In the genomic region with DNA sequence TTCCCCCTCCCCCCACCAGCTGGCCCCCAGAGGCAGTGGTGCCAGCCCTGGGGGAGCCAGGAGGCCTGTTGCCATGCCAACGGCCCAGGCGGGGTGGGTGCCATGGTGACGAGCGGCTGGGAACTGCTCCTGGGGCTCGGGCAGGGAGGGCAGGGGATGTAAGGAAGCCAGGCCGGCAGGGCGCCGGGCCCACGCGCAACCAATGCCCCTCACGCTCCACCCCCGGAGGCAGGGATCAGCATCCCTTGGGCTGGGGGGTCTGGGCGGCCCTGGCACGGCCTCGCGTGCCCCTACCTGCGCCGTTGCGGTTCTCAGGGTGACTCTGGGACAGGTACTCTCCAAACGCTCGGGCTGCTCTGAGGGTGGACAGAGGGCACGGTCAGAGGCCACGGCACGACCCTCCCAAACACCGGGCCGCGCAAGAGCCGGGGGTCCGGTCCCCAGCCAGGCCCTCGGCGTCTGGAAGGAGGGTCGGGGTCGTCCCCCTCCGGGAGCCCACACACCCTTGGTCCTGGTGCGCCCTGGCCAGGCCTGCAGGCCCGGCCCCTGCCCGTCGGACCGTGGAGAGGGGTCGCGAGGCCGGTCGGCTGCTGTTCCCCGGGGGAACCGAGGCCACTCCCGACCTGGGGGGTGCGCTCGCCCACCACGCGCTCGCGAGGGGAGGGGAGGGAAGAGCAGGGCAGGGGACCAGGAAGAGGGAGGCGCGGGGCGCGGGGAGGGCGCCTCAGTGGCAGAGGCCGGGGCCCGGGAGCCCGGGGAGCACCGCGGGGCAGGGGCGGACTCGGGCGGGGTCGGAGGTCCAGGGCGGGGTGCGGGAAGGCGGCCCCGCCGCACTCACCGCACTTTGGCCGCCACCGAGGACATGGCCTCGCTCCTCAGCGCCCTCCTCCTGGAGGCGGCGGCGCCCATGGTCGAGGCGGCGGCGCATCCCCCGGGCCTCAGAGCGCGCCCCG, we compare ENCODE assay signal across 1 cellular context.
TF ChIP-seq lines count a peak whose summit lies in the region.

No MANE protein-coding gene starts in this region.

TF ChIP-seq in HepG2, 621 proteins besides CTCF, POLR2A, EP300 and RAD21 (continues in another document):
- TF ChIP-seq ARNT2 (CRISPR knock-in tag; IDR thresholded peaks at IDR 0.05; ENCODE audit: low read depth) = no peak; the same call in 1 of the 2 replicates
- 0 out of 3 replicates have a peak, but pooled peaks have one; percentile 41 for TF ChIP-seq MXI1 (IDR thresholded peaks at IDR 0.05; ENCODE audit: borderline replicate concordance, low read depth, low read length)
- peak; percentile 61; the same call in 1 of the 2 replicates for TF ChIP-seq MXD1 (CRISPR knock-in tag; IDR thresholded peaks at IDR 0.05)
- 0 out of 2 replicates have a peak, but pooled peaks have one; percentile 59 for TF ChIP-seq ZFP82 (CRISPR knock-in tag; IDR thresholded peaks at IDR 0.05; ENCODE audit: borderline replicate concordance)
- TF ChIP-seq ZNF329 (CRISPR knock-in tag; IDR thresholded peaks at IDR 0.05; ENCODE audit: low read depth) = peak; percentile 15; the same call in 1 of the 2 replicates
- TF ChIP-seq ZNF709 (CRISPR knock-in tag; IDR thresholded peaks at IDR 0.05) = peak; percentile 54; the same call in 1 of the 2 replicates
- peak; percentile 73; the same call in 1 of the 2 replicates for TF ChIP-seq HNRNPL (IDR thresholded peaks at IDR 0.05; ENCODE audit: low read depth, low read length)
- TF ChIP-seq AGO2 (optimal IDR thresholded peaks at IDR 0.05; ENCODE audit: low read depth, low read length) = peak; percentile 8
- peak; percentile 19; the same call in 1 of the 2 replicates for TF ChIP-seq ZNF274 (CRISPR knock-in tag; IDR thresholded peaks at IDR 0.05)
- TF ChIP-seq ZNF430 (CRISPR knock-in tag; IDR thresholded peaks at IDR 0.05) = peak; percentile 56; the same call in 1 of the 2 replicates
- peak; percentile 60; the same call in 1 of the 2 replicates for TF ChIP-seq ZNF546 (CRISPR knock-in tag; conservative IDR thresholded peaks at IDR 0.05)
- no peak for TF ChIP-seq PREB (CRISPR knock-in tag; IDR thresholded peaks at IDR 0.05)
- TF ChIP-seq DMAP1 (CRISPR knock-in tag; IDR thresholded peaks at IDR 0.05) = 0 out of 2 replicates have a peak, but pooled peaks have one; percentile 18
- TF ChIP-seq SP2 (CRISPR knock-in tag; IDR thresholded peaks at IDR 0.05) = peak; percentile 43; the same call in 1 of the 2 replicates
- TF ChIP-seq THAP11 (CRISPR knock-in tag; IDR thresholded peaks at IDR 0.05) = no peak
- 0 out of 2 replicates have a peak, but pooled peaks have one; percentile 38 for TF ChIP-seq HNF1B (CRISPR knock-in tag; IDR thresholded peaks at IDR 0.05)
- TF ChIP-seq ZNF703 (CRISPR knock-in tag; IDR thresholded peaks at IDR 0.05; ENCODE audit: borderline replicate concordance) = 0 out of 2 replicates have a peak, but pooled peaks have one; percentile 3
- TF ChIP-seq SRY (CRISPR knock-in tag; IDR thresholded peaks at IDR 0.05) = peak; percentile 60
- TF ChIP-seq ZNF724P (CRISPR knock-in tag; IDR thresholded peaks at IDR 0.05; ENCODE audit: borderline replicate concordance) = peak; percentile 88; the same call in 1 of the 2 replicates
- TF ChIP-seq ZBTB42 (CRISPR knock-in tag; IDR thresholded peaks at IDR 0.05) = no peak
- TF ChIP-seq WIZ (CRISPR knock-in tag; IDR thresholded peaks at IDR 0.05) = 0 out of 2 replicates have a peak, but pooled peaks have one; percentile 14
- TF ChIP-seq AFF4 (CRISPR knock-in tag; IDR thresholded peaks at IDR 0.05) = 0 out of 2 replicates have a peak, but pooled peaks have one; percentile 57
- TF ChIP-seq KLF12 (CRISPR knock-in tag; IDR thresholded peaks at IDR 0.05; ENCODE audit: borderline replicate concordance) = 0 out of 2 replicates have a peak, but pooled peaks have one; percentile 12
- no peak for TF ChIP-seq ATF1 (CRISPR knock-in tag; IDR thresholded peaks at IDR 0.05)
- TF ChIP-seq ZNF331 (CRISPR knock-in tag; IDR thresholded peaks at IDR 0.05) = no peak
- TF ChIP-seq SMAD9 (CRISPR knock-in tag; IDR thresholded peaks at IDR 0.05) = no peak
- TF ChIP-seq, protein P1, sequence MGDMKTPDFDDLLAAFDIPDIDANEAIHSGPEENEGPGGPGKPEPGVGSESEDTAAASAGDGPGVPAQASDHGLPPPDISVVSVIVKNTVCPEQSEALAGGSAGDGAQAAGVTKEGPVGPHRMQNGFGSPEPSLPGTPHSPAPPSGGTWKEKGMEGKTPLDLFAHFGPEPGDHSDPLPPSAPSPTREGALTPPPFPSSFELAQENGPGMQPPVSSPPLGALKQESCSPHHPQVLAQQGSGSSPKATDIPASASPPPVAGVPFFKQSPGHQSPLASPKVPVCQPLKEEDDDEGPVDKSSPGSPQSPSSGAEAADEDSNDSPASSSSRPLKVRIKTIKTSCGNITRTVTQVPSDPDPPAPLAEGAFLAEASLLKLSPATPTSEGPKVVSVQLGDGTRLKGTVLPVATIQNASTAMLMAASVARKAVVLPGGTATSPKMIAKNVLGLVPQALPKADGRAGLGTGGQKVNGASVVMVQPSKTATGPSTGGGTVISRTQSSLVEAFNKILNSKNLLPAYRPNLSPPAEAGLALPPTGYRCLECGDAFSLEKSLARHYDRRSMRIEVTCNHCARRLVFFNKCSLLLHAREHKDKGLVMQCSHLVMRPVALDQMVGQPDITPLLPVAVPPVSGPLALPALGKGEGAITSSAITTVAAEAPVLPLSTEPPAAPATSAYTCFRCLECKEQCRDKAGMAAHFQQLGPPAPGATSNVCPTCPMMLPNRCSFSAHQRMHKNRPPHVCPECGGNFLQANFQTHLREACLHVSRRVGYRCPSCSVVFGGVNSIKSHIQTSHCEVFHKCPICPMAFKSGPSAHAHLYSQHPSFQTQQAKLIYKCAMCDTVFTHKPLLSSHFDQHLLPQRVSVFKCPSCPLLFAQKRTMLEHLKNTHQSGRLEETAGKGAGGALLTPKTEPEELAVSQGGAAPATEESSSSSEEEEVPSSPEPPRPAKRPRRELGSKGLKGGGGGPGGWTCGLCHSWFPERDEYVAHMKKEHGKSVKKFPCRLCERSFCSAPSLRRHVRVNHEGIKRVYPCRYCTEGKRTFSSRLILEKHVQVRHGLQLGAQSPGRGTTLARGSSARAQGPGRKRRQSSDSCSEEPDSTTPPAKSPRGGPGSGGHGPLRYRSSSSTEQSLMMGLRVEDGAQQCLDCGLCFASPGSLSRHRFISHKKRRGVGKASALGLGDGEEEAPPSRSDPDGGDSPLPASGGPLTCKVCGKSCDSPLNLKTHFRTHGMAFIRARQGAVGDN (CRISPR knock-in tag; IDR thresholded peaks at IDR 0.05) = peak; percentile 56; the same call in 1 of the 2 replicates
- no peak for TF ChIP-seq TP53 (CRISPR knock-in tag; conservative IDR thresholded peaks at IDR 0.05)
- no peak for TF ChIP-seq ZNF7 (CRISPR knock-in tag; IDR thresholded peaks at IDR 0.05)
- no peak for TF ChIP-seq TEAD3 (CRISPR knock-in tag; optimal IDR thresholded peaks at IDR 0.05; ENCODE audit: borderline replicate concordance)
- TF ChIP-seq ZNF569 (CRISPR knock-in tag; IDR thresholded peaks at IDR 0.05; ENCODE audit: borderline replicate concordance) = no peak
- TF ChIP-seq ZNF788 (CRISPR knock-in tag; IDR thresholded peaks at IDR 0.05; ENCODE audit: borderline replicate concordance) = 0 out of 2 replicates have a peak, but pooled peaks have one; percentile 37
- TF ChIP-seq NONO (IDR thresholded peaks at IDR 0.05) = no peak
- 0 out of 2 replicates have a peak, but pooled peaks have one; percentile 9 for TF ChIP-seq NONO (CRISPR knock-in tag; conservative IDR thresholded peaks at IDR 0.05)
- TF ChIP-seq ZNF263 (CRISPR knock-in tag; IDR thresholded peaks at IDR 0.05) = peak; percentile 80; the same call in 1 of the 2 replicates
- no peak for TF ChIP-seq KLF11 (CRISPR knock-in tag; IDR thresholded peaks at IDR 0.05)
- TF ChIP-seq RBFOX2 (IDR thresholded peaks at IDR 0.05; ENCODE audit: low read depth, low read length) = peak; percentile 58; the same call in 1 of the 2 replicates
- no peak for TF ChIP-seq ZSCAN20 (CRISPR knock-in tag; IDR thresholded peaks at IDR 0.05; ENCODE audit: borderline replicate concordance)
- TF ChIP-seq SAFB2 (CRISPR knock-in tag; IDR thresholded peaks at IDR 0.05; ENCODE audit: borderline replicate concordance, low read depth) = no peak
- no peak for TF ChIP-seq TCF12 (IDR thresholded peaks at IDR 0.05)
- no peak for TF ChIP-seq TCF12 (CRISPR knock-in tag; IDR thresholded peaks at IDR 0.05)
- TF ChIP-seq CBFB (CRISPR knock-in tag; IDR thresholded peaks at IDR 0.05) = 0 out of 2 replicates have a peak, but pooled peaks have one; percentile 31
- TF ChIP-seq, protein P2, sequence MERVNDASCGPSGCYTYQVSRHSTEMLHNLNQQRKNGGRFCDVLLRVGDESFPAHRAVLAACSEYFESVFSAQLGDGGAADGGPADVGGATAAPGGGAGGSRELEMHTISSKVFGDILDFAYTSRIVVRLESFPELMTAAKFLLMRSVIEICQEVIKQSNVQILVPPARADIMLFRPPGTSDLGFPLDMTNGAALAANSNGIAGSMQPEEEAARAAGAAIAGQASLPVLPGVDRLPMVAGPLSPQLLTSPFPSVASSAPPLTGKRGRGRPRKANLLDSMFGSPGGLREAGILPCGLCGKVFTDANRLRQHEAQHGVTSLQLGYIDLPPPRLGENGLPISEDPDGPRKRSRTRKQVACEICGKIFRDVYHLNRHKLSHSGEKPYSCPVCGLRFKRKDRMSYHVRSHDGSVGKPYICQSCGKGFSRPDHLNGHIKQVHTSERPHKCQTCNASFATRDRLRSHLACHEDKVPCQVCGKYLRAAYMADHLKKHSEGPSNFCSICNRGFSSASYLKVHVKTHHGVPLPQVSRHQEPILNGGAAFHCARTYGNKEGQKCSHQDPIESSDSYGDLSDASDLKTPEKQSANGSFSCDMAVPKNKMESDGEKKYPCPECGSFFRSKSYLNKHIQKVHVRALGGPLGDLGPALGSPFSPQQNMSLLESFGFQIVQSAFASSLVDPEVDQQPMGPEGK (CRISPR knock-in tag; IDR thresholded peaks at IDR 0.05) = peak; percentile 25; the same call in 1 of the 2 replicates
- TF ChIP-seq RFX3 (CRISPR knock-in tag; IDR thresholded peaks at IDR 0.05) = peak; percentile 77
- TF ChIP-seq, protein P3, sequence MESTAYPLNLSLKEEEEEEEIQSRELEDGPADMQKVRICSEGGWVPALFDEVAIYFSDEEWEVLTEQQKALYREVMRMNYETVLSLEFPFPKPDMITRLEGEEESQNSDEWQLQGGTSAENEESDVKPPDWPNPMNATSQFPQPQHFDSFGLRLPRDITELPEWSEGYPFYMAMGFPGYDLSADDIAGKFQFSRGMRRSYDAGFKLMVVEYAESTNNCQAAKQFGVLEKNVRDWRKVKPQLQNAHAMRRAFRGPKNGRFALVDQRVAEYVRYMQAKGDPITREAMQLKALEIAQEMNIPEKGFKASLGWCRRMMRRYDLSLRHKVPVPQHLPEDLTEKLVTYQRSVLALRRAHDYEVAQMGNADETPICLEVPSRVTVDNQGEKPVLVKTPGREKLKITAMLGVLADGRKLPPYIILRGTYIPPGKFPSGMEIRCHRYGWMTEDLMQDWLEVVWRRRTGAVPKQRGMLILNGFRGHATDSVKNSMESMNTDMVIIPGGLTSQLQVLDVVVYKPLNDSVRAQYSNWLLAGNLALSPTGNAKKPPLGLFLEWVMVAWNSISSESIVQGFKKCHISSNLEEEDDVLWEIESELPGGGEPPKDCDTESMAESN (CRISPR knock-in tag; conservative IDR thresholded peaks at IDR 0.05) = 0 out of 2 replicates have a peak, but pooled peaks have one; percentile 50
- no peak for TF ChIP-seq ZNF615 (CRISPR knock-in tag; IDR thresholded peaks at IDR 0.05; ENCODE audit: borderline replicate concordance)
- TF ChIP-seq HNRNPK (IDR thresholded peaks at IDR 0.05; ENCODE audit: low read depth, low read length, poor library complexity, severe bottlenecking) = peak; percentile 51
- TF ChIP-seq NR2F2 (IDR thresholded peaks at IDR 0.05; ENCODE audit: borderline replicate concordance, low read depth) = no peak
